ENCODE assay signal across 4 cellular contexts in the genomic region with DNA sequence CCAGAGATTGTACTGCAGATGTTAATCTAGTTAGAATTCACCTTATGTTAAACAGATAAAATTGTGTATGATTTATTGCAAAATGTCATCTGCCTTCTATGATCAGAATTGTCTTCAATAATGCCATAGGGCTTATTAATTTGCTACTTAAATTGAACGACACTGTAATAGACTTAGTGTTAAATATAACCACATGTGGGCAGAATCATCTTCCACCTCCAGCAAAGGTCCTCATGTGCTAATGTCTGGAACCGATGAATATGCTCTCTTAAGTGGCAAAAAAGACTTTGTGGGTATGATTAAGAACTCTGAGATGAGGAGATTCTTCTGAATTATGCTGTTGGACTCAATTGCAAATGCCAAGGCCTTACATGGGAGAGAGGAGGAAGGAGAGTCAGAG. TPM values are rescaled to one million over a fixed set of nuclear protein-coding genes. Genes with fewer than 3 reads are reported as not detected.
"Had no signal": no experiment of that assay in that cellular context is flagged by ENCODE, and none has a peak within 500 bp of the region (broad histone marks: within the 10 kb centered on the region; RNA-seq: fewer than 3 reads in every experiment).

No MANE protein-coding gene starts in this region.

- ATAC-seq: GM12878 had no signal

- DNase-seq: GDM1, GF-D8 had no signal

RNA-seq across cellular contexts. Expression of a gene that starts 4.3 kb away (rescaled TPM):
- total RNA-seq: G401, GM12878 had no signal

RNA-seq across cellular contexts. Expression of a gene that starts 14.5 kb away (rescaled TPM):
- total RNA-seq: G401 had no signal

RNA-seq across cellular contexts. Expression of a gene that starts 24.8 kb away (rescaled TPM):
- total RNA-seq: G401 had no signal

RNA-seq across cellular contexts. Expression of a gene that starts 33.1 kb away (rescaled TPM):
- total RNA-seq: G401, GM12878 had no signal

RNA-seq across cellular contexts. Expression of a gene that starts 56.0 kb away (rescaled TPM):
- total RNA-seq: G401 had no signal
